In the genomic region with DNA sequence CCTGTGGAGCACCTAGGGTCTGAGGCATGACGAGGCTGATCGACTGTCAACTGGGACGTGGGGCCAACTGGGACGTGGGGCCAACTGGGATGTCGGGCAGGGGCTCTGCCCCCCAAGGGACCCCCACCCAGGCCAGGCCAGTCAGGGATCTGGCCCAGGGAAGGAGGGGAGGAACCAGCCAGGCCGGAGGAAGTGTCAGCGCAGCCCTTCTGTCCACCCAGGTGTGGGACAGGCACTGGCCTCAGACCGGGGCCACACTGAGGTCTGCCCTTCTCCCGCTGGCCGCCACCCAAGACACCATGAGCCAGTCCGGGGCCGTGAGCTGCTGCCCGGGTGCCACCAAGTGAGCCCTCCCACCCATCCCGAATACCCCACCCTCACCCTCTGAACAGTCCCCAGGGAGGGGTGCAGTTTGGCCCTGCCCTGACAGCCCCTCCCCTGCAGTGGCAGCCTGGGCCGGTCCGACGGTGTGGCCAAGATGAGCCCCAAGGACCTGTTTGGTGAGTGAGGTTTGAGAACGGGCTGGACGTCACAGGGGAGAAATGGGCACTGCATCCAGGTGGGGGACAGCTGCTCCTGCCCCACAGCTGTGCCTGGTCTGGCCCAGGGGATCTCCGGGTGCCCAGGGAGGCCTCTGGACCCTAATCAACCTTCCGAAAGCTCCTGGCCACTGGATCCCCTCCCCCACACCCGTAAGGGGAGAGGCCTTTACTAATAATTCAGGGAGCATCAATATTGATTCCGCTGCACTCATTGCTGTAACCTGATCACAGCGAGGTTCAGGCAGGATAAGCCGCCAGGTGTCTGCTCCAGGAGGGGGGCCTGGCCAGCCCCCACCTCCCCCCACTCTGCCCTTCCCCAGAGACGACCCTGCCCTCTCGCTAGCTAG, we compare ENCODE assay signal across 1 cellular context.
TF ChIP-seq lines count a peak whose summit lies in the region.

No MANE protein-coding gene starts in this region.

TF ChIP-seq in HepG2, 621 proteins besides CTCF, POLR2A, EP300 and RAD21:
- TF ChIP-seq RBFOX2 (IDR thresholded peaks at IDR 0.05; ENCODE audit: low read depth, low read length) = peak; percentile 71
- no peak for TF ChIP-seq ZSCAN22 (CRISPR knock-in tag; IDR thresholded peaks at IDR 0.05)
- TF ChIP-seq, protein P1, sequence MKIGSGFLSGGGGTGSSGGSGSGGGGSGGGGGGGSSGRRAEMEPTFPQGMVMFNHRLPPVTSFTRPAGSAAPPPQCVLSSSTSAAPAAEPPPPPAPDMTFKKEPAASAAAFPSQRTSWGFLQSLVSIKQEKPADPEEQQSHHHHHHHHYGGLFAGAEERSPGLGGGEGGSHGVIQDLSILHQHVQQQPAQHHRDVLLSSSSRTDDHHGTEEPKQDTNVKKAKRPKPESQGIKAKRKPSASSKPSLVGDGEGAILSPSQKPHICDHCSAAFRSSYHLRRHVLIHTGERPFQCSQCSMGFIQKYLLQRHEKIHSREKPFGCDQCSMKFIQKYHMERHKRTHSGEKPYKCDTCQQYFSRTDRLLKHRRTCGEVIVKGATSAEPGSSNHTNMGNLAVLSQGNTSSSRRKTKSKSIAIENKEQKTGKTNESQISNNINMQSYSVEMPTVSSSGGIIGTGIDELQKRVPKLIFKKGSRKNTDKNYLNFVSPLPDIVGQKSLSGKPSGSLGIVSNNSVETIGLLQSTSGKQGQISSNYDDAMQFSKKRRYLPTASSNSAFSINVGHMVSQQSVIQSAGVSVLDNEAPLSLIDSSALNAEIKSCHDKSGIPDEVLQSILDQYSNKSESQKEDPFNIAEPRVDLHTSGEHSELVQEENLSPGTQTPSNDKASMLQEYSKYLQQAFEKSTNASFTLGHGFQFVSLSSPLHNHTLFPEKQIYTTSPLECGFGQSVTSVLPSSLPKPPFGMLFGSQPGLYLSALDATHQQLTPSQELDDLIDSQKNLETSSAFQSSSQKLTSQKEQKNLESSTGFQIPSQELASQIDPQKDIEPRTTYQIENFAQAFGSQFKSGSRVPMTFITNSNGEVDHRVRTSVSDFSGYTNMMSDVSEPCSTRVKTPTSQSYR (CRISPR knock-in tag; IDR thresholded peaks at IDR 0.05; ENCODE audit: borderline replicate concordance) = peak; percentile 51; the same call in 1 of the 2 replicates
- peak; percentile 12; the same call in 1 of the 2 replicates for TF ChIP-seq POLR2AphosphoS5 (IDR thresholded peaks at IDR 0.05; ENCODE audit: low read depth, low read length)
- peak; percentile 32 for TF ChIP-seq POLR2G (IDR thresholded peaks at IDR 0.05; ENCODE audit: low read depth, low read length)
- no peak for TF ChIP-seq TRIM24 (CRISPR knock-in tag; IDR thresholded peaks at IDR 0.05)
- TF ChIP-seq HNRNPK (IDR thresholded peaks at IDR 0.05; ENCODE audit: low read depth, low read length, poor library complexity, severe bottlenecking) = peak; percentile 1
- 0 out of 2 replicates have a peak, but pooled peaks have one; percentile 17 for TF ChIP-seq KDM2A (CRISPR knock-in tag; IDR thresholded peaks at IDR 0.05; ENCODE audit: borderline replicate concordance, low read depth)
- TF ChIP-seq, protein P2, sequence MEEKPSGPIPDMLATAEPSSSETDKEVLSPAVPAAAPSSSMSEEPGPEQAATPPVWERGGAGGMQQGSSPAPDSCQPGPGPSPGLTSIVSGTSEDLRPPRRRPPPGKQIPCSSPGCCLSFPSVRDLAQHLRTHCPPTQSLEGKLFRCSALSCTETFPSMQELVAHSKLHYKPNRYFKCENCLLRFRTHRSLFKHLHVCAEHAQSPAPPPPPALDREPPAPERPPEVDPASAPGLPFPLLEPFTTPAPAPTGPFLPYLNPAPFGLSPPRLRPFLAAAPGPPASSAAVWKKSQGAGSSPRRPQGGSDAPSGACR (CRISPR knock-in tag; IDR thresholded peaks at IDR 0.05) = no peak
- TF ChIP-seq, protein P3, sequence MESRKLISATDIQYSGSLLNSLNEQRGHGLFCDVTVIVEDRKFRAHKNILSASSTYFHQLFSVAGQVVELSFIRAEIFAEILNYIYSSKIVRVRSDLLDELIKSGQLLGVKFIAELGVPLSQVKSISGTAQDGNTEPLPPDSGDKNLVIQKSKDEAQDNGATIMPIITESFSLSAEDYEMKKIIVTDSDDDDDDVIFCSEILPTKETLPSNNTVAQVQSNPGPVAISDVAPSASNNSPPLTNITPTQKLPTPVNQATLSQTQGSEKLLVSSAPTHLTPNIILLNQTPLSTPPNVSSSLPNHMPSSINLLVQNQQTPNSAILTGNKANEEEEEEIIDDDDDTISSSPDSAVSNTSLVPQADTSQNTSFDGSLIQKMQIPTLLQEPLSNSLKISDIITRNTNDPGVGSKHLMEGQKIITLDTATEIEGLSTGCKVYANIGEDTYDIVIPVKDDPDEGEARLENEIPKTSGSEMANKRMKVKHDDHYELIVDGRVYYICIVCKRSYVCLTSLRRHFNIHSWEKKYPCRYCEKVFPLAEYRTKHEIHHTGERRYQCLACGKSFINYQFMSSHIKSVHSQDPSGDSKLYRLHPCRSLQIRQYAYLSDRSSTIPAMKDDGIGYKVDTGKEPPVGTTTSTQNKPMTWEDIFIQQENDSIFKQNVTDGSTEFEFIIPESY (CRISPR knock-in tag; IDR thresholded peaks at IDR 0.05) = peak; percentile 89
- TF ChIP-seq PRPF4 (IDR thresholded peaks at IDR 0.05; ENCODE audit: low read depth, low read length, poor library complexity, severe bottlenecking) = peak; percentile 49
- 0 out of 2 replicates have a peak, but pooled peaks have one; percentile 22 for TF ChIP-seq ZNF326 (CRISPR knock-in tag; IDR thresholded peaks at IDR 0.05; ENCODE audit: borderline replicate concordance)
- no peak for TF ChIP-seq MEIS2 (CRISPR knock-in tag; IDR thresholded peaks at IDR 0.05)
- TF ChIP-seq ONECUT2 (CRISPR knock-in tag; IDR thresholded peaks at IDR 0.05) = no peak
- no peak for TF ChIP-seq MIXL1 (CRISPR knock-in tag; IDR thresholded peaks at IDR 0.05)
- TF ChIP-seq AGO2 (optimal IDR thresholded peaks at IDR 0.05; ENCODE audit: low read depth, low read length) = peak; percentile 90
- TF ChIP-seq, protein P4, sequence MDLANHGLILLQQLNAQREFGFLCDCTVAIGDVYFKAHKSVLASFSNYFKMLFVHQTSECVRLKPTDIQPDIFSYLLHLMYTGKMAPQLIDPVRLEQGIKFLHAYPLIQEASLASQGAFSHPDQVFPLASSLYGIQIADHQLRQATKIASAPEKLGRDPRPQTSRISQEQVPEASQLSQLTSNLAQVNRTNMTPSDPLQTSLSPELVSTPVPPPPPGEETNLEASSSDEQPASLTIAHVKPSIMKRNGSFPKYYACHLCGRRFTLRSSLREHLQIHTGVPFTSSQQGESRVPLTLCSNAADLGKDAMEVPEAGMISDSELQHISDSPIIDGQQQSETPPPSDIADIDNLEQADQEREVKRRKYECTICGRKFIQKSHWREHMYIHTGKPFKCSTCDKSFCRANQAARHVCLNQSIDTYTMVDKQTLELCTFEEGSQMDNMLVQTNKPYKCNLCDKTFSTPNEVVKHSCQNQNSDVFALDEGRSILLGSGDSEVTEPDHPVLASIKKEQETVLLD (CRISPR knock-in tag; IDR thresholded peaks at IDR 0.05; ENCODE audit: low read depth) = no peak
- no peak for TF ChIP-seq ZNF775 (CRISPR knock-in tag; IDR thresholded peaks at IDR 0.05; ENCODE audit: borderline replicate concordance)
- TF ChIP-seq AKAP8 (CRISPR knock-in tag; IDR thresholded peaks at IDR 0.05) = peak; percentile 42; the same call in 1 of the 2 replicates
